1 cellular context compared by ENCODE assay signal in genomic region chr17:75511610-75512575, GRCh38.
TF ChIP-seq lines count a peak whose summit lies in the region.

No MANE protein-coding gene starts in this region.

TF ChIP-seq in HepG2, 621 proteins besides CTCF, POLR2A, EP300 and RAD21 (continued from another document):
- TF ChIP-seq AHDC1 (CRISPR knock-in tag; IDR thresholded peaks at IDR 0.05; ENCODE audit: borderline replicate concordance) (peak; percentile 45; the same call in 1 of the 2 replicates), ZNF337 (CRISPR knock-in tag; IDR thresholded peaks at IDR 0.05; ENCODE audit: borderline replicate concordance, low read depth) (peak; percentile 49; the same call in 1 of the 2 replicates), CENPBD1 (CRISPR knock-in tag; IDR thresholded peaks at IDR 0.05; ENCODE audit: borderline replicate concordance, low read depth) (no peak), ZNF484 (CRISPR knock-in tag; IDR thresholded peaks at IDR 0.05; ENCODE audit: borderline replicate concordance, low read depth) (no peak), ZNF75D (CRISPR knock-in tag; IDR thresholded peaks at IDR 0.05; ENCODE audit: borderline replicate concordance) (no peak), KMT2B (CRISPR knock-in tag; IDR thresholded peaks at IDR 0.05) (peak; percentile 55; the same call in 1 of the 2 replicates), PAWR (CRISPR knock-in tag; IDR thresholded peaks at IDR 0.05; ENCODE audit: borderline replicate concordance) (no peak), ZNF350 (CRISPR knock-in tag; IDR thresholded peaks at IDR 0.05; ENCODE audit: borderline replicate concordance, low read depth) (peak; percentile 83), ZSCAN9 (CRISPR knock-in tag; IDR thresholded peaks at IDR 0.05; ENCODE audit: borderline replicate concordance) (peak; percentile 90; the same call in 1 of the 2 replicates), KIAA2018 (CRISPR knock-in tag; IDR thresholded peaks at IDR 0.05; ENCODE audit: borderline replicate concordance) (no peak), RXRB (CRISPR knock-in tag; IDR thresholded peaks at IDR 0.05; ENCODE audit: borderline replicate concordance) (peak; percentile 100), LCORL (IDR thresholded peaks at IDR 0.05) (peak; percentile 84), LCORL (CRISPR knock-in tag; IDR thresholded peaks at IDR 0.05) (peak; percentile 99), ZBTB1 (CRISPR knock-in tag; IDR thresholded peaks at IDR 0.05; ENCODE audit: borderline replicate concordance) (no peak), SSRP1 (CRISPR knock-in tag; IDR thresholded peaks at IDR 0.05) (peak; percentile 83; the same call in 1 of the 2 replicates), ZNF704 (CRISPR knock-in tag; IDR thresholded peaks at IDR 0.05; ENCODE audit: borderline replicate concordance) (0 out of 2 replicates have a peak, but pooled peaks have one; percentile 57), ZNF839 (CRISPR knock-in tag; IDR thresholded peaks at IDR 0.05; ENCODE audit: borderline replicate concordance) (no peak), POLR2AphosphoS2 (IDR thresholded peaks at IDR 0.05; ENCODE audit: low read depth, low read length) (no peak), HINFP (CRISPR knock-in tag; IDR thresholded peaks at IDR 0.05; ENCODE audit: low read depth) (no peak; the same call in 1 of the 2 replicates), E2F2 (CRISPR knock-in tag; IDR thresholded peaks at IDR 0.05; ENCODE audit: borderline replicate concordance) (peak; percentile 77; the same call in 1 of the 2 replicates), EHMT2 (IDR thresholded peaks at IDR 0.05; ENCODE audit: borderline replicate concordance, low read depth, low read length) (no peak), SAFB2 (CRISPR knock-in tag; IDR thresholded peaks at IDR 0.05; ENCODE audit: borderline replicate concordance, low read depth) (no peak; the same call in 1 of the 2 replicates), ZNF382 (CRISPR knock-in tag; IDR thresholded peaks at IDR 0.05; ENCODE audit: borderline replicate concordance) (no peak), NR2F2 (IDR thresholded peaks at IDR 0.05; ENCODE audit: borderline replicate concordance, low read depth) (peak; percentile 69; the same call in 1 of the 2 replicates), ZNF160 (CRISPR knock-in tag; IDR thresholded peaks at IDR 0.05) (peak; percentile 82; the same call in 1 of the 2 replicates), ZNF549 (CRISPR knock-in tag; IDR thresholded peaks at IDR 0.05) (no peak), ISL2 (CRISPR knock-in tag; IDR thresholded peaks at IDR 0.05) (peak; percentile 79)
